Comparison of ENCODE assay signal across 19 cellular contexts in the genomic region with DNA sequence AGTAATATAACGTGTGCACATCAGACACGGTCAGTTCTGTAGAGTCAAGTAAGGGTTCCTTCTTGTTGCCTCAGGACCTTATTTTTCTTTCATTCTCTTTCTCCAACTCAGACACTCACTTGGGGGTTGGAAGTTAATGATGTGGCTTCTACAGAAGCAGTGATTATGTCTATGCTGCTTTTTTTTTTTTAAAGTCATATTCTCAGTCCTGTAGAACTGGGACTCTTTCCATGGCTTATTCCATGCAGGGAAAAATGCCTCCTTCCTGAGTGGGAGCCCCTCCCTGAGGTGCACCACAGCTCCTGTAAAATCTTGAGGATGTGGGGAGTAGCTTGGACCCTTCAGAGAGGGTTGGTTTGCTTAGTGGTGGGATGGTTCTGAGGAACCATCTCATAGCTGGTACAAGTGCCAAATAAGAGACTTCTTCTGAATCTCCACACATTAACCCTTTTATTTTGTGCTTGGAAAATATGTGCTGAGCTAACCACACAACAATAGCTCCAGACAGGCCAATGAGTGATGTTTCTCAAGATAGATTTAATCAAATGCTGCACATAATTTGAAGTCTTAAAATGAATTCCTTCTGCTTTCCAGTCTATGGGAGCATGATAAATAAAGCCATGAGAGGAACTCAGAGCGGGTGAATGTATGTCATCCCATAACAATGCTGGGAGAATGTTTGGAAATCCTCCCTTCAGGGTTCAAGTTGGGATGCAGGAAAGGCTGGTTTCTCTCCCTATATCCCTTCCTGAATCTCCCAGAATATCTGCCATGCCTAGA.
"Had no signal": no experiment of that assay in that cellular context is flagged by ENCODE, and none has a peak within 500 bp of the region (broad histone marks: within the 10 kb centered on the region; RNA-seq: fewer than 3 reads in every experiment).

No MANE protein-coding gene starts in this region.

- H3K36me3 Mint-ChIP-seq: activated naive CD4-positive, alpha-beta T cell treated with anti-CD3 and anti-CD28 coated beads, Interleukin-2, amount 50 U/mL, for 72 hours; immature natural killer cell; natural killer cell treated with Interleukin-12 subunit alpha and Interleukin-12 subunit beta and Interleukin-15 and Interleukin-18, amount 100 ng/mL, for 72 hours had no signal

- H3K27me3 ChIP-seq: adrenal gland, hepatocyte, left lung, pancreas, right atrium auricular region had no signal

- H3K4me2 ChIP-seq: hepatocyte had no signal

- H3K4me1 Mint-ChIP-seq: activated T-helper 17 cell treated with anti-CD3 and anti-CD28 coated beads, Interleukin-2, amount 50 U/mL, for 72 hours; immature natural killer cell had no signal

- H3K4me3 Mint-ChIP-seq: activated T-helper 17 cell treated with anti-CD3 and anti-CD28 coated beads, Interleukin-2, amount 50 U/mL, for 72 hours; immature natural killer cell; natural killer cell treated with Interleukin-12 subunit alpha and Interleukin-12 subunit beta and Interleukin-15 and Interleukin-18, amount 100 ng/mL, for 72 hours; WTC11 had no signal

- H3K36me3 ChIP-seq: adrenal gland, left lung, pancreas, right atrium auricular region had no signal

- H3K4me1 ChIP-seq: adrenal gland, left lung, pancreas, psoas muscle had no signal

- ATAC-seq: activated naive CD4-positive, alpha-beta T cell treated with anti-CD3 and anti-CD28 coated beads, Interleukin-2, amount 50 U/mL, for 72 hours; activated T-helper 17 cell treated with anti-CD3 and anti-CD28 coated beads, Interleukin-2, amount 50 U/mL, for 72 hours; left lung; natural killer cell treated with Interleukin-12 subunit alpha and Interleukin-12 subunit beta and Interleukin-15 and Interleukin-18, amount 100 ng/mL, for 72 hours; pancreas; psoas muscle; WTC11 had no signal

- H3K27ac Mint-ChIP-seq: activated naive CD4-positive, alpha-beta T cell treated with anti-CD3 and anti-CD28 coated beads, Interleukin-2, amount 50 U/mL, for 72 hours; activated T-helper 17 cell treated with anti-CD3 and anti-CD28 coated beads, Interleukin-2, amount 50 U/mL, for 72 hours; immature natural killer cell; natural killer cell treated with Interleukin-12 subunit alpha and Interleukin-12 subunit beta and Interleukin-15 and Interleukin-18, amount 100 ng/mL, for 72 hours; WTC11 had no signal

- H3K79me2 ChIP-seq: hepatocyte had no signal

- H3K4me3 ChIP-seq: adrenal gland, coronary artery, hepatocyte, left lung, lung, pancreas, psoas muscle, right atrium auricular region had no signal

- H3K9me3 ChIP-seq: adrenal gland, left lung, pancreas, psoas muscle, right atrium auricular region had no signal

- H3K27ac ChIP-seq: adrenal gland, coronary artery, hepatocyte, left lung, pancreas, psoas muscle, right atrium auricular region had no signal

- DNase-seq: activated T-cell treated with anti-CD3 and anti-CD28 coated beads, Interleukin-2, amount 50 U/mL, for 1 hour; adrenal gland; cerebellar nuclear complex; foreskin melanocyte; immature natural killer cell; left lung; pancreas; psoas muscle; stimulated activated CD4-positive, alpha-beta T cell treated with anti-CD3 and anti-CD28 coated beads, Interleukin-4, amount 100 ng/mL, for 24 hours; stimulated activated naive CD4-positive, alpha-beta T cell treated with Interleukin-2 at 50 U/mL for 16 hours; T-helper 9 cell had no signal

- H2AFZ ChIP-seq: hepatocyte had no signal

- FAIRE-seq: pancreas had no signal

- H3K9me3 Mint-ChIP-seq: activated naive CD4-positive, alpha-beta T cell treated with anti-CD3 and anti-CD28 coated beads, Interleukin-2, amount 50 U/mL, for 72 hours; activated T-helper 17 cell treated with anti-CD3 and anti-CD28 coated beads, Interleukin-2, amount 50 U/mL, for 72 hours; natural killer cell treated with Interleukin-12 subunit alpha and Interleukin-12 subunit beta and Interleukin-15 and Interleukin-18, amount 100 ng/mL, for 72 hours had no signal
